In the genomic region with DNA sequence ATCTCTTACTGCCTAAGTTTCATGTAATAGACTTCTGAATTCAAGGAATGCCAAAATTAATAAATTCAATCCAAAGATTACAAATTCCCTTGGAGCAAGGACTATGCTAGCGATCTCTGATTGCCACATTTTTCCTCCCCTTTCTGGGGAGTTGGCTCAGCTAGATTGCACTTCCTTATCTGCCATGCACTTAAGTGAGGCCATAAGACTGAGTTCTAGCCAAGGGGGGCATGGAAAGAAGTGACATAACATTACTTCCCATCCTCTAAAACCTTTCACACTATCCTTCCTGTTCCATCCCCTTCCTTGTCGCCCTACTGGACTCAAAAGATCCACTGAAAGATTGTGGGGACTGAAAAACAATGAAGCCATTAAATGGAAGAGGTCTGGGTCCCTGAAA, we compare ENCODE assay signal across 1 cellular context.
TF ChIP-seq lines count a peak whose summit lies in the region.

No MANE protein-coding gene starts in this region.

TF ChIP-seq in K562, 482 proteins besides CTCF, POLR2A, EP300 and RAD21 (continued from another document):
- TF ChIP-seq, protein P1, sequence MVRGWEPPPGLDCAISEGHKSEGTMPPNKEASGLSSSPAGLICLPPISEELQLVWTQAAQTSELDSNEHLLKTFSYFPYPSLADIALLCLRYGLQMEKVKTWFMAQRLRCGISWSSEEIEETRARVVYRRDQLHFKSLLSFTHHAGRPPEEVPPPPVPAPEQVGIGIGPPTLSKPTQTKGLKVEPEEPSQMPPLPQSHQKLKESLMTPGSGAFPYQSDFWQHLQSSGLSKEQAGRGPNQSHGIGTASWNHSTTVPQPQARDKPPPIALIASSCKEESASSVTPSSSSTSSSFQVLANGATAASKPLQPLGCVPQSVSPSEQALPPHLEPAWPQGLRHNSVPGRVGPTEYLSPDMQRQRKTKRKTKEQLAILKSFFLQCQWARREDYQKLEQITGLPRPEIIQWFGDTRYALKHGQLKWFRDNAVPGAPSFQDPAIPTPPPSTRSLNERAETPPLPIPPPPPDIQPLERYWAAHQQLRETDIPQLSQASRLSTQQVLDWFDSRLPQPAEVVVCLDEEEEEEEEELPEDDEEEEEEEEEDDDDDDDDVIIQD (CRISPR knock-in tag; IDR thresholded peaks at IDR 0.05): no peak
- TF ChIP-seq BRD4 (IDR thresholded peaks at IDR 0.05): no peak
- TF ChIP-seq, protein P2, sequence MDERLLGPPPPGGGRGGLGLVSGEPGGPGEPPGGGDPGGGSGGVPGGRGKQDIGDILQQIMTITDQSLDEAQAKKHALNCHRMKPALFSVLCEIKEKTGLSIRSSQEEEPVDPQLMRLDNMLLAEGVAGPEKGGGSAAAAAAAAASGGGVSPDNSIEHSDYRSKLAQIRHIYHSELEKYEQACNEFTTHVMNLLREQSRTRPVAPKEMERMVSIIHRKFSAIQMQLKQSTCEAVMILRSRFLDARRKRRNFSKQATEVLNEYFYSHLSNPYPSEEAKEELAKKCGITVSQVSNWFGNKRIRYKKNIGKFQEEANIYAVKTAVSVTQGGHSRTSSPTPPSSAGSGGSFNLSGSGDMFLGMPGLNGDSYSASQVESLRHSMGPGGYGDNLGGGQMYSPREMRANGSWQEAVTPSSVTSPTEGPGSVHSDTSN (CRISPR knock-in tag; IDR thresholded peaks at IDR 0.05; ENCODE audit: low read depth): no peak
- TF ChIP-seq, protein P2 (tag; conservative IDR thresholded peaks at IDR 0.05; ENCODE audit: low read depth): no peak
- TF ChIP-seq NFYB (IDR thresholded peaks at IDR 0.05; ENCODE audit: extremely low read depth, insufficient read length): no peak
- peak in 1 of 2 experiments; percentile 77; a peak in 1 of 4 replicates for TF ChIP-seq RCOR1 (IDR thresholded peaks at IDR 0.05; ENCODE audit: borderline replicate concordance in 1 of 2, low read depth in 2 of 2, low read length in 2 of 2)
- TF ChIP-seq CREB1 (IDR thresholded peaks at IDR 0.05): 0 out of 2 replicates have a peak, but pooled peaks have one; percentile 16
- no peak for TF ChIP-seq CREB1 (CRISPR knock-in tag; IDR thresholded peaks at IDR 0.05)
- TF ChIP-seq, protein P3, sequence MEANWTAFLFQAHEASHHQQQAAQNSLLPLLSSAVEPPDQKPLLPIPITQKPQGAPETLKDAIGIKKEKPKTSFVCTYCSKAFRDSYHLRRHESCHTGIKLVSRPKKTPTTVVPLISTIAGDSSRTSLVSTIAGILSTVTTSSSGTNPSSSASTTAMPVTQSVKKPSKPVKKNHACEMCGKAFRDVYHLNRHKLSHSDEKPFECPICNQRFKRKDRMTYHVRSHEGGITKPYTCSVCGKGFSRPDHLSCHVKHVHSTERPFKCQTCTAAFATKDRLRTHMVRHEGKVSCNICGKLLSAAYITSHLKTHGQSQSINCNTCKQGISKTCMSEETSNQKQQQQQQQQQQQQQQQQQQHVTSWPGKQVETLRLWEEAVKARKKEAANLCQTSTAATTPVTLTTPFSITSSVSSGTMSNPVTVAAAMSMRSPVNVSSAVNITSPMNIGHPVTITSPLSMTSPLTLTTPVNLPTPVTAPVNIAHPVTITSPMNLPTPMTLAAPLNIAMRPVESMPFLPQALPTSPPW (CRISPR knock-in tag; IDR thresholded peaks at IDR 0.05): peak; percentile 85
- TF ChIP-seq SMARCC2 (IDR thresholded peaks at IDR 0.05; ENCODE audit: low read depth): peak; percentile 48; the same call in 1 of the 2 replicates
- TF ChIP-seq MTA2 (IDR thresholded peaks at IDR 0.05; ENCODE audit: low read depth): peak; percentile 77
- TF ChIP-seq MEF2D (tag; conservative IDR thresholded peaks at IDR 0.05; ENCODE audit: low read depth): no peak
- TF ChIP-seq BRF1 (IDR thresholded peaks at IDR 0.05; ENCODE audit: borderline replicate concordance, extremely low read depth, insufficient read length): no peak
- TF ChIP-seq CBFA2T3 (IDR thresholded peaks at IDR 0.05): peak; percentile 92
- no peak for TF ChIP-seq MTA1 (IDR thresholded peaks at IDR 0.05; ENCODE audit: borderline replicate concordance)
- TF ChIP-seq ATF7 (IDR thresholded peaks at IDR 0.05): peak; percentile 50; the same call in 1 of the 2 replicates
- TF ChIP-seq, protein P4, sequence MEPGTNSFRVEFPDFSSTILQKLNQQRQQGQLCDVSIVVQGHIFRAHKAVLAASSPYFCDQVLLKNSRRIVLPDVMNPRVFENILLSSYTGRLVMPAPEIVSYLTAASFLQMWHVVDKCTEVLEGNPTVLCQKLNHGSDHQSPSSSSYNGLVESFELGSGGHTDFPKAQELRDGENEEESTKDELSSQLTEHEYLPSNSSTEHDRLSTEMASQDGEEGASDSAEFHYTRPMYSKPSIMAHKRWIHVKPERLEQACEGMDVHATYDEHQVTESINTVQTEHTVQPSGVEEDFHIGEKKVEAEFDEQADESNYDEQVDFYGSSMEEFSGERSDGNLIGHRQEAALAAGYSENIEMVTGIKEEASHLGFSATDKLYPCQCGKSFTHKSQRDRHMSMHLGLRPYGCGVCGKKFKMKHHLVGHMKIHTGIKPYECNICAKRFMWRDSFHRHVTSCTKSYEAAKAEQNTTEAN (CRISPR knock-in tag; IDR thresholded peaks at IDR 0.05): no peak
- TF ChIP-seq ETV1 (tag; conservative IDR thresholded peaks at IDR 0.05; ENCODE audit: low read depth): 0 out of 2 replicates have a peak, but pooled peaks have one; percentile 16
- no peak for TF ChIP-seq MYC (IDR thresholded peaks at IDR 0.05; ENCODE audit: low read depth, low read length)
- no peak for TF ChIP-seq MYC (CRISPR knock-in tag; IDR thresholded peaks at IDR 0.05; ENCODE audit: borderline replicate concordance, low read depth)
- TF ChIP-seq ZNF77 (CRISPR knock-in tag; IDR thresholded peaks at IDR 0.05): no peak
- no peak for TF ChIP-seq CAMTA2 (CRISPR knock-in tag; conservative IDR thresholded peaks at IDR 0.05)
- TF ChIP-seq, protein P5, sequence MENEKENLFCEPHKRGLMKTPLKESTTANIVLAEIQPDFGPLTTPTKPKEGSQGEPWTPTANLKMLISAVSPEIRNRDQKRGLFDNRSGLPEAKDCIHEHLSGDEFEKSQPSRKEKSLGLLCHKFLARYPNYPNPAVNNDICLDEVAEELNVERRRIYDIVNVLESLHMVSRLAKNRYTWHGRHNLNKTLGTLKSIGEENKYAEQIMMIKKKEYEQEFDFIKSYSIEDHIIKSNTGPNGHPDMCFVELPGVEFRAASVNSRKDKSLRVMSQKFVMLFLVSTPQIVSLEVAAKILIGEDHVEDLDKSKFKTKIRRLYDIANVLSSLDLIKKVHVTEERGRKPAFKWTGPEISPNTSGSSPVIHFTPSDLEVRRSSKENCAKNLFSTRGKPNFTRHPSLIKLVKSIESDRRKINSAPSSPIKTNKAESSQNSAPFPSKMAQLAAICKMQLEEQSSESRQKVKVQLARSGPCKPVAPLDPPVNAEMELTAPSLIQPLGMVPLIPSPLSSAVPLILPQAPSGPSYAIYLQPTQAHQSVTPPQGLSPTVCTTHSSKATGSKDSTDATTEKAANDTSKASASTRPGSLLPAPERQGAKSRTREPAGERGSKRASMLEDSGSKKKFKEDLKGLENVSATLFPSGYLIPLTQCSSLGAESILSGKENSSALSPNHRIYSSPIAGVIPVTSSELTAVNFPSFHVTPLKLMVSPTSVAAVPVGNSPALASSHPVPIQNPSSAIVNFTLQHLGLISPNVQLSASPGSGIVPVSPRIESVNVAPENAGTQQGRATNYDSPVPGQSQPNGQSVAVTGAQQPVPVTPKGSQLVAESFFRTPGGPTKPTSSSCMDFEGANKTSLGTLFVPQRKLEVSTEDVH (IDR thresholded peaks at IDR 0.05; ENCODE audit: low read depth, partially characterized antibody): no peak
- no peak for TF ChIP-seq ZNF217 (CRISPR knock-in tag; IDR thresholded peaks at IDR 0.05)
- TF ChIP-seq NUFIP1 (IDR thresholded peaks at IDR 0.05; ENCODE audit: partially characterized antibody): no peak
- peak; percentile 67 for TF ChIP-seq STAT5A (IDR thresholded peaks at IDR 0.05; ENCODE audit: borderline replicate concordance, low read length)
